Comparison of ENCODE assay signal across 28 cellular contexts in genomic region chr1:42567038-42567437, GRCh38.
"Had no signal": no experiment of that assay in that cellular context is flagged by ENCODE, and none has a peak within 500 bp of the region (broad histone marks: within the 10 kb centered on the region; RNA-seq: fewer than 3 reads in every experiment).

No MANE protein-coding gene starts in this region.

- H3K4me1 ChIP-seq: stomach, suprapubic skin, testis, thyroid gland, tibial artery, tibial nerve, transverse colon, upper lobe of left lung, upper lobe of right lung, uterus, vagina had no signal

- H3K27me3 ChIP-seq: stomach, suprapubic skin, testis, thyroid gland, tibial artery, tibial nerve, transverse colon, upper lobe of left lung, upper lobe of right lung, uterus, vagina had no signal

- H3K4me1 Mint-ChIP-seq: stimulated activated effector memory CD8-positive, alpha-beta T cell treated with anti-CD3 and anti-CD28 coated beads, Interleukin-12 subunit alpha, Interleukin-12 subunit beta, amount 100 ng/mL, for 72 hours; stimulated activated memory B cell treated with anti-CD40 and anti-IgM and Interleukin-4, amounts not matched to agents 10 μg/mL and 1 μg/mL and 100 μg/mL, for 72 hours; stimulated activated naive B cell treated with anti-CD40 and anti-IgM and Interleukin-4, amounts not matched to agents 10 μg/mL and 1 μg/mL and 100 μg/mL, for 72 hours; stimulated activated naive CD8-positive, alpha-beta T cell treated with anti-CD3 and anti-CD28 coated beads, Interleukin-15, amount 100 ng/mL, for 72 hours had no signal

- H3K9me3 Mint-ChIP-seq: stimulated activated effector memory CD8-positive, alpha-beta T cell treated with anti-CD3 and anti-CD28 coated beads, Interleukin-12 subunit alpha, Interleukin-12 subunit beta, amount 100 ng/mL, for 72 hours; stimulated activated memory B cell treated with anti-CD40 and anti-IgM and Interleukin-4, amounts not matched to agents 10 μg/mL and 1 μg/mL and 100 μg/mL, for 72 hours; stimulated activated naive CD8-positive, alpha-beta T cell treated with anti-CD3 and anti-CD28 coated beads, Interleukin-15, amount 100 ng/mL, for 72 hours; stimulated activated naive CD8-positive, alpha-beta T cell treated with anti-CD3 and anti-CD28 coated beads, Interleukin-15, Interleukin-2, amounts not matched to agents 100 ng/mL and 50 ng/mL, for 24 hours; type B pancreatic cell had no signal

- H3K27ac Mint-ChIP-seq: stimulated activated effector memory CD8-positive, alpha-beta T cell treated with anti-CD3 and anti-CD28 coated beads, Interleukin-12 subunit alpha, Interleukin-12 subunit beta, amount 100 ng/mL, for 72 hours; stimulated activated memory B cell treated with anti-CD40 and anti-IgM and Interleukin-4, amounts not matched to agents 10 μg/mL and 1 μg/mL and 100 μg/mL, for 72 hours; stimulated activated naive B cell treated with anti-CD40 and anti-IgM and Interleukin-4, amounts not matched to agents 10 μg/mL and 1 μg/mL and 100 μg/mL, for 72 hours; stimulated activated naive CD8-positive, alpha-beta T cell treated with anti-CD3 and anti-CD28 coated beads, Interleukin-15, amount 100 ng/mL, for 72 hours; stimulated activated naive CD8-positive, alpha-beta T cell treated with anti-CD3 and anti-CD28 coated beads, Interleukin-15, Interleukin-2, amounts not matched to agents 100 ng/mL and 50 ng/mL, for 24 hours; type B pancreatic cell had no signal

- DNase-seq: stimulated activated CD4-positive, alpha-beta T cell treated with anti-CD3 and anti-CD28 coated beads, Interleukin-2, amount 100 ng/mL, for 48 hours; stimulated activated CD4-positive, alpha-beta T cell treated with anti-CD3 and anti-CD28 coated beads, Interleukin-4, amount 100 ng/mL, for 1 hour; stimulated activated CD4-positive, alpha-beta T cell treated with anti-CD3 and anti-CD28 coated beads, Interleukin-4, amount 100 ng/mL, for 24 hours; stimulated activated CD4-positive, alpha-beta T cell treated with anti-CD3 and anti-CD28 coated beads, Interleukin-4, amount 100 ng/mL, for 4 hours; stimulated activated CD8-positive, alpha-beta memory T cell treated with anti-CD3 and anti-CD28 coated beads, Interleukin-4, amount 100 ng/mL, for 48 hours; stimulated activated naive B cell treated with anti-CD40 and anti-IgM and Interleukin-4, amounts not matched to agents 10 μg/mL and 1 μg/mL and 100 μg/mL, for 72 hours; stimulated activated naive CD4-positive, alpha-beta T cell; stimulated activated naive CD4-positive, alpha-beta T cell treated with Interleukin-2 at 50 U/mL for 16 hours; stimulated activated naive CD8-positive, alpha-beta T cell treated with anti-CD3 and anti-CD28 coated beads, Interleukin-15, amount 100 ng/mL, for 72 hours; stimulated activated naive CD8-positive, alpha-beta T cell treated with anti-CD3 and anti-CD28 coated beads, Interleukin-15, Interleukin-2, amounts not matched to agents 100 U/mL and 50 U/mL, for 24 hours; stomach; substantia nigra; testis; thyroid gland; tibial artery; transverse colon; upper lobe of left lung; upper lobe of right lung; uterus had no signal

- H3K27ac ChIP-seq: stomach, suprapubic skin, testis, thoracic aorta, thyroid gland, tibial artery, tibial nerve, transverse colon, upper lobe of left lung, upper lobe of right lung, uterus, vagina had no signal

- H3K4me3 Mint-ChIP-seq: stimulated activated effector memory CD8-positive, alpha-beta T cell treated with anti-CD3 and anti-CD28 coated beads, Interleukin-12 subunit alpha, Interleukin-12 subunit beta, amount 100 ng/mL, for 72 hours; stimulated activated memory B cell treated with anti-CD40 and anti-IgM and Interleukin-4, amounts not matched to agents 10 μg/mL and 1 μg/mL and 100 μg/mL, for 72 hours; stimulated activated naive B cell treated with anti-CD40 and anti-IgM and Interleukin-4, amounts not matched to agents 10 μg/mL and 1 μg/mL and 100 μg/mL, for 72 hours; stimulated activated naive CD8-positive, alpha-beta T cell treated with anti-CD3 and anti-CD28 coated beads, Interleukin-15, amount 100 ng/mL, for 72 hours; stimulated activated naive CD8-positive, alpha-beta T cell treated with anti-CD3 and anti-CD28 coated beads, Interleukin-15, Interleukin-2, amounts not matched to agents 100 ng/mL and 50 ng/mL, for 24 hours; type B pancreatic cell had no signal

- H3K4me3 ChIP-seq: stomach, suprapubic skin, testis, thoracic aorta, thyroid gland, tibial artery, tibial nerve, transverse colon, upper lobe of left lung, upper lobe of right lung, uterus, vagina had no signal

- FAIRE-seq: urothelium cell line had no signal

- H3K9me3 ChIP-seq: stomach, suprapubic skin, testis, thoracic aorta, thyroid gland, tibial artery, tibial nerve, transverse colon, upper lobe of left lung, upper lobe of right lung, uterus, vagina had no signal

- H3K36me3 ChIP-seq: suprapubic skin, thoracic aorta, transverse colon, upper lobe of left lung, upper lobe of right lung, uterus, vagina had no signal

- H3K27me3 Mint-ChIP-seq: stimulated activated memory B cell treated with anti-CD40 and anti-IgM and Interleukin-4, amounts not matched to agents 10 μg/mL and 1 μg/mL and 100 μg/mL, for 72 hours; stimulated activated naive B cell treated with anti-CD40 and anti-IgM and Interleukin-4, amounts not matched to agents 10 μg/mL and 1 μg/mL and 100 μg/mL, for 72 hours; stimulated activated naive CD8-positive, alpha-beta T cell treated with anti-CD3 and anti-CD28 coated beads, Interleukin-15, amount 100 ng/mL, for 72 hours; stimulated activated naive CD8-positive, alpha-beta T cell treated with anti-CD3 and anti-CD28 coated beads, Interleukin-15, Interleukin-2, amounts not matched to agents 100 ng/mL and 50 ng/mL, for 24 hours; type B pancreatic cell had no signal

- ATAC-seq: stimulated activated effector memory CD8-positive, alpha-beta T cell treated with anti-CD3 and anti-CD28 coated beads, Interleukin-12 subunit alpha, Interleukin-12 subunit beta, amount 100 ng/mL, for 72 hours; stimulated activated memory B cell treated with anti-CD40 and anti-IgM and Interleukin-4, amounts not matched to agents 10 μg/mL and 1 μg/mL and 100 μg/mL, for 72 hours; stimulated activated naive B cell treated with anti-CD40 and anti-IgM and Interleukin-4, amounts not matched to agents 10 μg/mL and 1 μg/mL and 100 μg/mL, for 72 hours; stimulated activated naive CD8-positive, alpha-beta T cell treated with anti-CD3 and anti-CD28 coated beads, Interleukin-15, amount 100 ng/mL, for 72 hours; stimulated activated naive CD8-positive, alpha-beta T cell treated with anti-CD3 and anti-CD28 coated beads, Interleukin-15, Interleukin-2, amounts not matched to agents 100 U/mL and 50 U/mL, for 24 hours; upper lobe of right lung had no signal

- H3K36me3 Mint-ChIP-seq: stimulated activated effector memory CD8-positive, alpha-beta T cell treated with anti-CD3 and anti-CD28 coated beads, Interleukin-12 subunit alpha, Interleukin-12 subunit beta, amount 100 ng/mL, for 72 hours had no signal
